Comparison of ENCODE assay signal across 1 cellular context in genomic region chr16:48287239-48287638, GRCh38.
TF ChIP-seq lines count a peak whose summit lies in the region.

No MANE protein-coding gene starts in this region.

TF ChIP-seq in HepG2, 621 proteins besides CTCF, POLR2A, EP300 and RAD21:
- TF ChIP-seq ZNF367 (CRISPR knock-in tag; IDR thresholded peaks at IDR 0.05; ENCODE audit: borderline replicate concordance) (no peak), KAT8 (CRISPR knock-in tag; IDR thresholded peaks at IDR 0.05) (no peak), KDM5A (IDR thresholded peaks at IDR 0.05; ENCODE audit: borderline replicate concordance, low read length) (no peak), RFXANK (CRISPR knock-in tag; IDR thresholded peaks at IDR 0.05) (no peak), RARA (CRISPR knock-in tag; IDR thresholded peaks at IDR 0.05) (no peak), ZNF432 (CRISPR knock-in tag; IDR thresholded peaks at IDR 0.05; ENCODE audit: borderline replicate concordance) (peak; percentile 97), ZNF781 (CRISPR knock-in tag; IDR thresholded peaks at IDR 0.05; ENCODE audit: borderline replicate concordance, not compliant biosample characterization) (no peak)
- TF ChIP-seq, protein P1, sequence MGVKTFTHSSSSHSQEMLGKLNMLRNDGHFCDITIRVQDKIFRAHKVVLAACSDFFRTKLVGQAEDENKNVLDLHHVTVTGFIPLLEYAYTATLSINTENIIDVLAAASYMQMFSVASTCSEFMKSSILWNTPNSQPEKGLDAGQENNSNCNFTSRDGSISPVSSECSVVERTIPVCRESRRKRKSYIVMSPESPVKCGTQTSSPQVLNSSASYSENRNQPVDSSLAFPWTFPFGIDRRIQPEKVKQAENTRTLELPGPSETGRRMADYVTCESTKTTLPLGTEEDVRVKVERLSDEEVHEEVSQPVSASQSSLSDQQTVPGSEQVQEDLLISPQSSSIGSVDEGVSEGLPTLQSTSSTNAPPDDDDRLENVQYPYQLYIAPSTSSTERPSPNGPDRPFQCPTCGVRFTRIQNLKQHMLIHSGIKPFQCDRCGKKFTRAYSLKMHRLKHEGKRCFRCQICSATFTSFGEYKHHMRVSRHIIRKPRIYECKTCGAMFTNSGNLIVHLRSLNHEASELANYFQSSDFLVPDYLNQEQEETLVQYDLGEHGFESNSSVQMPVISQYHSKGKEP (CRISPR knock-in tag; IDR thresholded peaks at IDR 0.05), result no peak
